In genomic region chr15:67358812-67359211, GRCh38 we compare ENCODE assay signal across 24 cellular contexts.
DNase-seq lines count a peak whose midpoint lies in the region.
"Had no signal": no experiment of that assay in that cellular context is flagged by ENCODE, and none has a peak within 500 bp of the region (broad histone marks: within the 10 kb centered on the region; RNA-seq: fewer than 3 reads in every experiment).

No MANE protein-coding gene starts in this region.

- DNase-seq in NCI-H1092 treated with DMSO at 0.1 percent for 48 hours (lab: John Stamatoyannopoulos, UW): peak; percentile 3
- DNase-seq in NCI-H1092 (lab: John Stamatoyannopoulos, UW): no peak
- DNase-seq in NCI-H526 treated with DMSO at 0.1 percent for 48 hours (lab: John Stamatoyannopoulos, UW): peak; percentile 68
- DNase-seq in left kidney (ENCODE audit: low read depth, low spot score): peak; percentile 60
- DNase-seq in cortex of kidney (lab: John Stamatoyannopoulos, UW): no peak
- no peak for DNase-seq in midbrain (lab: John Stamatoyannopoulos, UW)
- no peak for DNase-seq in epidermal melanocyte (ENCODE audit: insufficient read length, low spot score)
- DNase-seq: activated CD4-positive, alpha-beta memory T cell treated with anti-CD3 and anti-CD28 coated beads for 36 hours; activated CD8-positive, alpha-beta memory T cell treated with anti-CD3 and anti-CD28 coated beads, Interleukin-2, amount 50 U/mL, for 48 hours; AML-193; CD4-positive, alpha-beta memory T cell; effector memory CD8-positive, alpha-beta T cell; foreskin keratinocyte; kidney glomerular epithelial cell; mammary epithelial cell; Peyer's patch; SHP77 treated with DMSO at 0.1 percent for 48 hours; stimulated activated CD4-positive, alpha-beta T cell treated with anti-CD3 and anti-CD28 coated beads, Interleukin-2, amount 100 ng/mL, for 24 hours; stomach; thyroid gland had no signal

- no peak overlapping the region for H3K4me3 ChIP-seq in neuron (ENCODE audit: low read length)
- H3K4me3 ChIP-seq: cardiac muscle cell, coronary artery, esophagus muscularis mucosa, Peyer's patch, stomach, thyroid gland had no signal

- H2AFZ ChIP-seq in neuron (ENCODE audit: low read depth, low read length): peak overlapping the region; percentile 88

- H3K9me3 ChIP-seq in neuron (ENCODE audit: low read length): peaks cover 2% of the 10 kb centered on the region
- H3K9me3 ChIP-seq: esophagus muscularis mucosa, Peyer's patch, stomach, thyroid gland had no signal

- peaks cover 32% of the 10 kb centered on the region for H3K4me1 ChIP-seq in neuron (ENCODE audit: insufficient read depth, low read length)
- H3K4me1 ChIP-seq: esophagus muscularis mucosa, foreskin keratinocyte, Peyer's patch, thyroid gland had no signal

- no peaks in the 10 kb centered on the region for H3K36me3 ChIP-seq in neuron (ENCODE audit: insufficient read depth, low read length)
- H3K36me3 ChIP-seq: cardiac muscle cell, esophagus muscularis mucosa, Peyer's patch, stomach, thyroid gland had no signal

- H3K27me3 ChIP-seq in neuron (ENCODE audit: insufficient read depth, low read length): no peaks in the 10 kb centered on the region
- H3K27me3 ChIP-seq: cardiac muscle cell, esophagus muscularis mucosa, foreskin keratinocyte, Peyer's patch, stomach, thyroid gland had no signal

Comparison
In these comparisons a context has a peak if more than half of its experiments do, and no peak if none do; other contexts are left out.
1. DNase-seq: peak in NCI-H1092 treated with DMSO at 0.1 percent for 48 hours (single experiment), NCI-H526 treated with DMSO at 0.1 percent for 48 hours (single experiment) and left kidney (single experiment); none in NCI-H1092 (single experiment), cortex of kidney (single experiment), midbrain (single experiment) and epidermal melanocyte (single experiment).